9 cellular contexts compared by ENCODE assay signal in the genomic region with DNA sequence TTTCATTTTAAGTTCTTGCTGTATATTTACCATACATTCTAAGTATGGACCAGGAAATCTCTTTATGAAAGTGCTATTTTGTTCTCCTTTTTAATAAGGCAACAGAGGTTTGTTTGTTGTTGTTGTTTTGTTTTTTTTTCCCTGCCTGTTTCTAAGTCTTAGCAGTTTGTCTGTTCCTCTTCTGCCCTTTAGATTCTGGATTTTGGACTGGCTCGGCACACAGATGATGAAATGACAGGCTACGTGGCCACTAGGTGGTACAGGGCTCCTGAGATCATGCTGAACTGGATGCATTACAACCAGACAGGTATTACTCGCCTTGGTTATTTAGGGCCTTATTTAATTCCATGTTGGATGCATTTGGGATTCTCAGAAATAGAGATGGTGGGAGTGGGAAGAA. TPM values are rescaled to one million over a fixed set of nuclear protein-coding genes. Genes with fewer than 3 reads are reported as not detected.
A peak's percentile ranks its signal among the peaks of the same experiment; 100 is the strongest.
DNase-seq lines count a peak whose midpoint lies in the region; ATAC-seq, FAIRE-seq and TF ChIP-seq lines count a peak whose summit lies in the region.
"Had no signal": no experiment of that assay in that cellular context is flagged by ENCODE, and none has a peak within 500 bp of the region (broad histone marks: within the 10 kb centered on the region; RNA-seq: fewer than 3 reads in every experiment).

No MANE protein-coding gene starts in this region.

- H2BK120ac ChIP-seq in mesendoderm (ENCODE audit: low read depth, low read length), result no peak overlapping the region

- no peaks in the 10 kb centered on the region for H3K79me1 ChIP-seq in mesendoderm (ENCODE audit: low read length)

- H3K27me3 ChIP-seq in H7 (ENCODE audit: control insufficient read depth, insufficient read depth, low read length) (no peaks in the 10 kb centered on the region), GM12878 (replicated peaks in 1 of 2; ENCODE audit: control insufficient read depth in 2 of 2, insufficient read depth in 2 of 2, low read length in 1 of 2) (no peaks in the 10 kb centered on the region), mesendoderm (ENCODE audit: insufficient read depth, low read length, poor library complexity) (no peaks in the 10 kb centered on the region)
- H3K27me3 ChIP-seq: right atrium auricular region had no signal

- CTCF ChIA-PET in GM12878 (lab: Yijun Ruan, JAX), result interaction anchor here (1.0 to 4.9 kb wide), 4 partner anchors 19 to 284 kb away, joined by 3 to 33 read pairs (median 12); partner anchors contain the start of gene MAPK14

- DNase-seq in D341Med (ENCODE audit: low spot score) (peak; percentile 44), H7 (peak; percentile 15), GM12878 (ENCODE audit: low read depth, low spot score) (no peak), mesendoderm (peak; percentile 25), HTR-8/SVneo (ENCODE audit: insufficient read length, low spot score) (no peak)
- DNase-seq: GM23248 had no signal

- WGBS in GM12878 (ENCODE audit: insufficient coverage, insufficient replicate concordance, low lambda C conversion rate, missing lambda C conversion rate), result 85% methylated on average over 3 of the region's 3 CpGs
- WGBS in mesendoderm (ENCODE audit: extremely low coverage, insufficient coverage, low lambda C conversion rate), result no CpG with 5 or more reads among the region's 3 CpGs

- no peak overlapping the region for H2AFZ ChIP-seq in GM12878 (ENCODE audit: control insufficient read depth, low read depth, low read length)
- H2AFZ ChIP-seq: GM23248 had no signal

- H3K9me3 ChIP-seq in GM12878 (replicated peaks; ENCODE audit: control insufficient read depth, insufficient read depth, low read length), result no peaks in the 10 kb centered on the region
- H3K9me3 ChIP-seq: right atrium auricular region had no signal

- no peaks in the 10 kb centered on the region; the same call in 1 of the 2 replicates for H3K36me3 ChIP-seq in H7 (replicated peaks; ENCODE audit: control insufficient read depth, insufficient read depth, low read length)
- peaks cover 0 to 9% of the 10 kb centered on the region in 2 experiments; a peak in 3 of 4 replicates for H3K36me3 ChIP-seq in GM12878 (ENCODE audit: control insufficient read depth in 2 of 2, insufficient read depth in 2 of 2, low read length in 1 of 2)
- no peaks in the 10 kb centered on the region for H3K36me3 ChIP-seq in mesendoderm (ENCODE audit: control insufficient read depth, insufficient read depth, low read length)

- H3K18ac ChIP-seq in mesendoderm (ENCODE audit: low read length), result no peak overlapping the region

- H4K20me1 ChIP-seq in GM12878 (ENCODE audit: control insufficient read depth, insufficient read depth), result no peaks in the 10 kb centered on the region

- H3K4me1 ChIP-seq in GM12878 (ENCODE audit: control insufficient read depth, insufficient read depth, low read length) (no peaks in the 10 kb centered on the region), mesendoderm (ENCODE audit: control insufficient read depth, low read depth, low read length) (no peaks in the 10 kb centered on the region)
- H3K4me1 ChIP-seq: right atrium auricular region had no signal

- no peak for TF ChIP-seq POLR2A in GM12878 (IDR thresholded peaks at IDR 0.05; ENCODE audit: low read depth, low read length)

- H3K4me3 ChIP-seq in H7 (ENCODE audit: insufficient read depth, low read depth, low read length) (no peak overlapping the region), GM12878 (no peak overlapping the region), mesendoderm (ENCODE audit: low read length) (no peak overlapping the region)
- H3K4me3 ChIP-seq: GM23248, right atrium auricular region had no signal

- ATAC-seq in GM12878 (0 out of 3 replicates have a peak, but pooled peaks have one; percentile 24), HG02973 (IDR thresholded peaks at IDR 0.05; ENCODE audit: unreplicated experiment) (no peak), GM21447 (IDR thresholded peaks at IDR 0.05; ENCODE audit: unreplicated experiment) (no peak)

- TF ChIP-seq CTCF in GM12878 (IDR thresholded peaks at IDR 0.05 in 2 of 3, conservative IDR thresholded peaks at IDR 0.05 in 1 of 3; ENCODE audit: control insufficient read depth in 2 of 3, extremely low read depth in 1 of 3, insufficient read depth in 1 of 3, low read depth in 3 of 3, low read length in 3 of 3), result peak; percentile 8 to 30 (median 29); a peak in 2 of 6 replicates

- 0 out of 2 replicates have a peak, but pooled peaks have one; percentile 13 for TF ChIP-seq RAD21 in GM12878 (IDR thresholded peaks at IDR 0.05; ENCODE audit: insufficient read depth, low read depth, low read length)

- H3K4me2 ChIP-seq in GM12878 (ENCODE audit: control insufficient read depth, insufficient read depth) (no peak overlapping the region), mesendoderm (ENCODE audit: low read length) (no peak overlapping the region)

- H4K8ac ChIP-seq in mesendoderm (ENCODE audit: low read depth, low read length), result no peak overlapping the region

- no peak overlapping the region for H3K4ac ChIP-seq in mesendoderm (ENCODE audit: low read depth, low read length)

- H3K27ac ChIP-seq in GM12878 (ENCODE audit: control insufficient read depth, insufficient read depth) (no peak overlapping the region), mesendoderm (ENCODE audit: low read depth, low read length) (no peak overlapping the region)
- H3K27ac ChIP-seq: GM23248, right atrium auricular region had no signal

- H4K5ac ChIP-seq in mesendoderm (ENCODE audit: low read length), result no peak overlapping the region

- H2BK15ac ChIP-seq in mesendoderm (replicated peaks; ENCODE audit: low read depth), result no peak overlapping the region

- H3K9ac ChIP-seq in GM12878 (ENCODE audit: control insufficient read depth, insufficient read depth, low read length), result no peak overlapping the region
- H3K9ac ChIP-seq in mesendoderm (ENCODE audit: low read length), result no peak overlapping the region
- H3K9ac ChIP-seq: GM23248 had no signal

- H3K23ac ChIP-seq in mesendoderm (ENCODE audit: low read length), result no peak overlapping the region

- SMC1A ChIA-PET in GM12878 (lab: Charles Lee; ENCODE audit: uncharacterized antibody, unreplicated experiment), result interaction anchor here (1.0 to 4.4 kb wide), 4 partner anchors 9 to 120 kb away, joined by 3 to 15 read pairs (median 4); partner anchors contain the start of gene MAPK14

- no peak for TF ChIP-seq EP300 in GM12878 (IDR thresholded peaks at IDR 0.05; ENCODE audit: borderline replicate concordance in 1 of 2, control insufficient read depth in 1 of 2, low read depth in 2 of 2, low read length in 2 of 2)

- H2AK5ac ChIP-seq in mesendoderm (ENCODE audit: low read length), result no peak overlapping the region

- H3K79me2 ChIP-seq in GM12878 (ENCODE audit: control insufficient read depth, insufficient read depth, low read length), result no peaks in the 10 kb centered on the region; the same call in 1 of the 2 replicates
- no peaks in the 10 kb centered on the region for H3K79me2 ChIP-seq in mesendoderm (ENCODE audit: control insufficient read depth, insufficient read depth, low read length)

- H3K56ac ChIP-seq in mesendoderm (ENCODE audit: low read length), result no peak overlapping the region

- FAIRE-seq in GM12878 (lab: Jason Lieb, UNC) (no peak), HTR-8/SVneo (lab: Jason Lieb, UNC) (no peak)

- POLR2A ChIA-PET in GM12878 (lab: Charles Lee), result interaction anchor here (0.5 to 1.0 kb wide), 2 partner anchors 19 to 151 kb away, joined by 3 to 4 read pairs; no protein-coding TSS in a partner anchor

- H2BK5ac ChIP-seq in mesendoderm (ENCODE audit: low read length), result no peak overlapping the region

- RAD21 ChIA-PET in GM12878 (lab: Charles Lee; ENCODE audit: unreplicated experiment), result no interaction called here

- intact Hi-C loops in GM12878 (cut with micrococcal nuclease; ENCODE audit: unreplicated experiment), result no loop called here

- no TSS peak for BruUV-seq in GM12878 (replicated peaks; lab: Mats Ljungman, UMichigan)

- in situ Hi-C loops in GM12878 (cut with MboI), result no loop called here

RNA-seq across cellular contexts. Expression of gene MAPK14, which starts 48.0 kb away (rescaled TPM):
- total RNA-seq in H7 (2014; rRNA removed; shearing (Covaris generic)), result 34.2 and 35.8 TPM in 2 replicates
- total RNA-seq in GM12878 (2013; cell fraction: nucleolus; rRNA removed), result 217 and 244 TPM in 2 replicates
- total RNA-seq in GM12878 (2014; rRNA removed) (47.4 and 53.0 TPM in 2 replicates), GM12878 (2014; rRNA removed; fragmentation: Illumina TruSeq; extraction: Trizol) (43.6 and 44.4 TPM in 2 replicates), GM12878 (2021) (45.6 and 49.1 TPM in 2 replicates)
- 15.3 TPM for polyA plus RNA-seq in GM12878 (2011; ENCODE audit: low read depth)
- polyA plus RNA-seq in GM12878 (2011; rRNA removed) (59.5 and 67.9 TPM in 2 replicates), GM12878 (2014; fragmentation: Illumina TruSeq; extraction: Trizol) (42.4 and 52.5 TPM in 2 replicates), GM12878 (2014; fragmentation: Nextera tagmentation; extraction: Ambion mirVana) (10 to 100 TPM; 12.5 to 13.7 TPM), GM12878 (2014; rRNA removed) (33.0 and 39.5 TPM in 2 replicates), GM12878 (2016; fragmentation: Nextera tagmentation; extraction: Ambion mirVana) (10 to 100 TPM; 37.3 to 44.2 TPM)
- 32.2 and 41.0 TPM in 2 replicates for polyA plus RNA-seq in GM12878 (2011; cell fraction: cytosol; rRNA removed)
- 51.4 and 65.2 TPM in 2 replicates for polyA plus RNA-seq in GM12878 (2011; cell fraction: nucleus; rRNA removed)
- 17.0 and 24.1 TPM in 2 replicates for polyA plus RNA-seq in GM12878 (2012)
- polyA minus RNA-seq in GM12878 (2011; rRNA and poly(A)+ RNA removed), result 75.0 and 99.8 TPM in 2 replicates
- polyA minus RNA-seq in GM12878 (2011; cell fraction: cytosol; rRNA and poly(A)+ RNA removed), result 17.0 and 23.2 TPM in 2 replicates
- 50.7 and 98.0 TPM in 2 replicates for polyA minus RNA-seq in GM12878 (2011; cell fraction: nucleus; rRNA and poly(A)+ RNA removed)
- polyA plus RNA-seq in mesendoderm (2013, experiment 1 of 2), result 13.7 TPM
- 14.3 TPM for polyA plus RNA-seq in mesendoderm (2013, experiment 2 of 2)

RNA-seq across cellular contexts. Expression of gene SLC26A8, which starts 51.2 kb away (rescaled TPM):
- total RNA-seq in H7 (2014; rRNA removed; shearing (Covaris generic)), result 0.03 TPM in 1 of 2 replicates, not detected in the other
- total RNA-seq in GM12878 (2013; cell fraction: nucleolus; rRNA removed), result not detected in 2 replicates
- total RNA-seq in GM12878 (2014; rRNA removed) (0.44 and 0.85 TPM in 2 replicates), GM12878 (2014; rRNA removed; fragmentation: Illumina TruSeq; extraction: Trizol) (0.05 and 0.09 TPM in 2 replicates), GM12878 (2021) (0.35 TPM in 1 of 2 replicates, not detected in the other)
- not detected for polyA plus RNA-seq in GM12878 (2011; ENCODE audit: low read depth)
- polyA plus RNA-seq in GM12878 (2011; rRNA removed) (not detected in 2 replicates), GM12878 (2014; fragmentation: Illumina TruSeq; extraction: Trizol) (0.32 and 1.1 TPM in 2 replicates), GM12878 (2014; fragmentation: Nextera tagmentation; extraction: Ambion mirVana) (under 1 TPM; 0.14 to 0.18 TPM), GM12878 (2014; rRNA removed) (0.22 and 0.26 TPM in 2 replicates), GM12878 (2016; fragmentation: Nextera tagmentation; extraction: Ambion mirVana) (under 1 TPM; 0.28 to 0.95 TPM)
- not detected in 2 replicates for polyA plus RNA-seq in GM12878 (2011; cell fraction: cytosol; rRNA removed)
- polyA plus RNA-seq in GM12878 (2011; cell fraction: nucleus; rRNA removed), result 0.06 TPM in 1 of 2 replicates, not detected in the other
- not detected in 2 replicates for polyA plus RNA-seq in GM12878 (2012)
- not detected in 2 replicates for polyA minus RNA-seq in GM12878 (2011; rRNA and poly(A)+ RNA removed)
- not detected in 2 replicates for polyA minus RNA-seq in GM12878 (2011; cell fraction: cytosol; rRNA and poly(A)+ RNA removed)
- not detected in 2 replicates for polyA minus RNA-seq in GM12878 (2011; cell fraction: nucleus; rRNA and poly(A)+ RNA removed)
- 0.21 TPM for polyA plus RNA-seq in mesendoderm (2013, experiment 1 of 2)
- polyA plus RNA-seq in mesendoderm (2013, experiment 2 of 2), result 0.22 TPM
- total RNA-seq: GM23248, right atrium auricular region had no signal
- polyA plus RNA-seq: GM23248 had no signal

RNA-seq across cellular contexts. Expression of gene MAPK13, which starts 54.7 kb away (rescaled TPM):
- 3.2 TPM in 2 replicates for total RNA-seq in H7 (2014; rRNA removed; shearing (Covaris generic))
- 24.2 and 24.6 TPM in 2 replicates for total RNA-seq in GM12878 (2013; cell fraction: nucleolus; rRNA removed)
- 38.9 and 40.2 TPM in 2 replicates for total RNA-seq in GM12878 (2014; rRNA removed)
- 18.4 and 19.5 TPM in 2 replicates for total RNA-seq in GM12878 (2014; rRNA removed; fragmentation: Illumina TruSeq; extraction: Trizol)
- 48.0 and 52.5 TPM in 2 replicates for total RNA-seq in GM12878 (2021)
- polyA plus RNA-seq in GM12878 (2011; ENCODE audit: low read depth), result 5.4 TPM
- polyA plus RNA-seq in GM12878 (2011; rRNA removed), result 7.5 and 8.5 TPM in 2 replicates
- 10.7 and 10.8 TPM in 2 replicates for polyA plus RNA-seq in GM12878 (2011; cell fraction: cytosol; rRNA removed)
- polyA plus RNA-seq in GM12878 (2011; cell fraction: nucleus; rRNA removed), result 24.6 and 25.9 TPM in 2 replicates
- polyA plus RNA-seq in GM12878 (2012), result 8.6 and 11.0 TPM in 2 replicates
- 17.2 and 34.9 TPM in 2 replicates for polyA plus RNA-seq in GM12878 (2014; fragmentation: Illumina TruSeq; extraction: Trizol)
- 1 to 10 TPM; 1.8 to 3.2 TPM for polyA plus RNA-seq in GM12878 (2014; fragmentation: Nextera tagmentation; extraction: Ambion mirVana)
- polyA plus RNA-seq in GM12878 (2014; rRNA removed), result 46.3 and 48.8 TPM in 2 replicates
- polyA plus RNA-seq in GM12878 (2016; fragmentation: Nextera tagmentation; extraction: Ambion mirVana), result 10 to 100 TPM; 46.6 TPM
- polyA minus RNA-seq in GM12878 (2011; rRNA and poly(A)+ RNA removed), result 8.0 and 11.8 TPM in 2 replicates
- 1.2 and 1.6 TPM in 2 replicates for polyA minus RNA-seq in GM12878 (2011; cell fraction: cytosol; rRNA and poly(A)+ RNA removed)
- polyA minus RNA-seq in GM12878 (2011; cell fraction: nucleus; rRNA and poly(A)+ RNA removed), result 6.0 and 7.0 TPM in 2 replicates
- 6.9 TPM for polyA plus RNA-seq in mesendoderm (2013, experiment 1 of 2)
- 6.5 TPM for polyA plus RNA-seq in mesendoderm (2013, experiment 2 of 2)

Comparison
In these comparisons a context has a peak if more than half of its experiments do, and no peak if none do; other contexts are left out.
1. DNase-seq: peak in D341Med (single experiment), H7 (single experiment) and mesendoderm (single experiment); none in GM12878 (single experiment) and HTR-8/SVneo (single experiment).